In the genomic region with DNA sequence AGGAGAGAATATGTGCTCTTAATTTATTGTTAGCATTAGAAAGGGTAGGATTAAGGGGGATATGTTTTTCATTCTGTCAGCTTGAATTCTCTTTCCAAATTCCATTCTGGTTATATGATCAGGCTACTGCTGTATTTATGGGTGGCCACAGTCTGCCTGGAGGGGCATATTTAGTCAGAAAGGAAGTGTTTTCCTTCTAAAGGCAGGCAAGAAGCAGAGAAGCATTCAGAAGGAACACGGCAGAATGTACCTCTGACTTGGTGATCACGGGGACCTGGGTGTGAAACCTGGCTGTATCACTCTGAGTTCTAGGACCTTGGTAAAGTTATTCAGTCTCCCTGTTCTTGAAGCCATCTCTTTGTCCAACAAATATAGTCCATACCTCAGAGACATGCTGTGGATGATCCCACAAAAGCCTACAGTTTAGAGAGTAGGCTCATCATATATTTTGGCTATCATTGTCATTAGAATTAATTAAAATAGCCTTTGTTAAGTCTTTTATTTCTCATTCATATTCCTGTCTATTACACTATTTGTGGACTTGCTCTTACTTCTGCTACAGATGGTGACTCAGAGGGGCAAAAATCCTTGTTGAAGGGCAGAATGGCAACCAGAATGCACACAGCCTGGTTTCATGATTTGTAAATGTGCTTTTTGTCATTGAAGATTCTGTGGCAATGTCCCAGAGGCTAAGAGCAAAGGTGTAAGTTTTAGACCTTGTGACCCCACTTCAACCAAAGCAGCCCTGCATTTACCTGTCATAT, we compare ENCODE assay signal across 15 cellular contexts. TPM values are rescaled to one million over a fixed set of nuclear protein-coding genes. Genes with fewer than 3 reads are reported as not detected.
DNase-seq lines count a peak whose midpoint lies in the region; ATAC-seq and TF ChIP-seq lines count a peak whose summit lies in the region.
"Had no signal": no experiment of that assay in that cellular context is flagged by ENCODE, and none has a peak within 500 bp of the region (broad histone marks: within the 10 kb centered on the region; RNA-seq: fewer than 3 reads in every experiment).

No MANE protein-coding gene starts in this region.

- peak overlapping the region; percentile 92 for H3K4me2 ChIP-seq in osteoblast (ENCODE audit: insufficient read depth, low read length)

- no peaks in the 10 kb centered on the region for H3K4me1 Mint-ChIP-seq in activated CD4-positive, alpha-beta T cell treated with anti-CD3 and anti-CD28 coated beads, Interleukin-2, amount 10 ng/mL, durations not matched to agents 7 days and 5 days
- H3K4me1 Mint-ChIP-seq: activated T-helper 17 cell treated with anti-CD3 and anti-CD28 coated beads, Interleukin-2, amount 50 U/mL, for 72 hours had no signal

- H3K27ac ChIP-seq in AG04450 (ENCODE audit: low read depth, low read length) (no peak overlapping the region), osteoblast (ENCODE audit: low read depth, low read length) (peak overlapping the region; percentile 84), gastrocnemius medialis (no peak overlapping the region)
- H3K27ac ChIP-seq: brain microvascular endothelial cell had no signal

- peaks cover 4% of the 10 kb centered on the region for H4K20me1 ChIP-seq in osteoblast (ENCODE audit: insufficient read depth, low read length)

- peaks cover 64% of the 10 kb centered on the region for H3K27me3 Mint-ChIP-seq in activated CD4-positive, alpha-beta T cell treated with anti-CD3 and anti-CD28 coated beads, Interleukin-2, amount 10 ng/mL, durations not matched to agents 7 days and 5 days

- no peaks in the 10 kb centered on the region for H3K9me3 Mint-ChIP-seq in activated CD4-positive, alpha-beta T cell treated with anti-CD3 and anti-CD28 coated beads, Interleukin-2, amount 10 ng/mL, durations not matched to agents 7 days and 5 days
- H3K9me3 Mint-ChIP-seq: activated T-helper 17 cell treated with anti-CD3 and anti-CD28 coated beads, Interleukin-2, amount 50 U/mL, for 72 hours; memory B cell; T-helper 1 cell treated with Interleukin-12 subunit alpha and Interleukin-12 subunit beta and Interleukin-4 antibody, amounts not matched to agents 30 μg/mL and 1 μg/mL, for 36 hours had no signal

- DNase-seq in AG04450 (ENCODE audit: low read depth, low spot score), result no peak
- peak; percentile 51 for DNase-seq in NCI-H69 (lab: John Stamatoyannopoulos, UW)
- DNase-seq in dedifferentiated amniotic fluid mesenchymal stem cell (ENCODE audit: extremely low spot score), result peak; percentile 39
- DNase-seq in osteoblast (ENCODE audit: insufficient read length, low spot score, missing footprints), result no peak
- no peak for DNase-seq in activated CD4-positive, alpha-beta T cell treated with anti-CD3 and anti-CD28 coated beads, Interleukin-2, amount 10 ng/mL, durations not matched to agents 7 days and 5 days
- no peak for DNase-seq in gastrocnemius medialis
- no peak for DNase-seq in C1 segment of cervical spinal cord (lab: John Stamatoyannopoulos, UW)
- DNase-seq: activated CD4-positive, alpha-beta T cell treated with anti-CD3 and anti-CD28 coated beads for 48 hours; NCI-H2171 had no signal

- TF ChIP-seq POLR2A in gastrocnemius medialis (IDR thresholded peaks at IDR 0.05), result no peak

- H3K27me3 ChIP-seq in AG04450 (ENCODE audit: control insufficient read depth, insufficient read depth, low read length) (no peaks in the 10 kb centered on the region), osteoblast (ENCODE audit: insufficient read depth, low read length) (no peaks in the 10 kb centered on the region), gastrocnemius medialis (peaks cover 6 to 29% (median 10%) of the 10 kb centered on the region in 3 donors)
- H3K27me3 ChIP-seq: brain microvascular endothelial cell had no signal

- TF ChIP-seq CTCF in AG04450 (IDR thresholded peaks at IDR 0.05; ENCODE audit: low read depth, low read length) (no peak), osteoblast (IDR thresholded peaks at IDR 0.05; ENCODE audit: extremely low read depth, low read depth, low read length) (no peak), gastrocnemius medialis (IDR thresholded peaks at IDR 0.05 in 4 of 5, conservative IDR thresholded peaks at IDR 0.05 in 1 of 5) (no peak)

- H3K36me3 Mint-ChIP-seq in activated CD4-positive, alpha-beta T cell treated with anti-CD3 and anti-CD28 coated beads, Interleukin-2, amount 10 ng/mL, durations not matched to agents 7 days and 5 days (ENCODE audit: low read depth), result no peaks in the 10 kb centered on the region
- H3K36me3 Mint-ChIP-seq: memory B cell had no signal

- peaks cover 24% of the 10 kb centered on the region for H3K36me3 ChIP-seq in osteoblast (ENCODE audit: insufficient read depth, low read length)
- H3K36me3 ChIP-seq in gastrocnemius medialis, result no peaks in the 10 kb centered on the region
- H3K36me3 ChIP-seq: brain microvascular endothelial cell had no signal

- H3K4me3 ChIP-seq in AG04450 (ENCODE audit: low read depth, low read length), result peak overlapping the region; percentile 77
- H3K4me3 ChIP-seq in osteoblast (ENCODE audit: insufficient read depth, low read length), result peak overlapping the region; percentile 54
- no peak overlapping the region for H3K4me3 ChIP-seq in gastrocnemius medialis

- ATAC-seq in gastrocnemius medialis (no peak), HG03097 (IDR thresholded peaks at IDR 0.05; ENCODE audit: low FRiP score, unreplicated experiment) (no peak)
- ATAC-seq: activated T-helper 17 cell treated with anti-CD3 and anti-CD28 coated beads, Interleukin-2, amount 50 U/mL, for 72 hours had no signal

- H3K9me3 ChIP-seq in AG04450 (ENCODE audit: control insufficient read depth, insufficient read depth, low read length) (no peaks in the 10 kb centered on the region), osteoblast (ENCODE audit: low read depth, low read length) (no peaks in the 10 kb centered on the region), gastrocnemius medialis (no peaks in the 10 kb centered on the region)
- H3K9me3 ChIP-seq: tibial nerve had no signal

- POLR2A ChIA-PET in AG04450 (lab: Yijun Ruan, JAX), result interaction anchor here (1.0 to 1.7 kb wide), 2 partner anchors 18 to 252 kb away, joined by 3 to 4 read pairs; no protein-coding TSS in a partner anchor
- POLR2A ChIA-PET in activated CD4-positive, alpha-beta T cell treated with anti-CD3 and anti-CD28 coated beads, Interleukin-2, amount 10 ng/mL, durations not matched to agents 7 days and 5 days (lab: Charles Lee), result no interaction called here

- no peak overlapping the region for H3K4me3 Mint-ChIP-seq in activated CD4-positive, alpha-beta T cell treated with anti-CD3 and anti-CD28 coated beads, Interleukin-2, amount 10 ng/mL, durations not matched to agents 7 days and 5 days
- H3K4me3 Mint-ChIP-seq: activated T-helper 17 cell treated with anti-CD3 and anti-CD28 coated beads, Interleukin-2, amount 50 U/mL, for 72 hours; memory B cell; T-helper 1 cell treated with Interleukin-12 subunit alpha and Interleukin-12 subunit beta and Interleukin-4 antibody, amounts not matched to agents 30 μg/mL and 1 μg/mL, for 36 hours had no signal

- H3K4me1 ChIP-seq in osteoblast (ENCODE audit: insufficient read depth, low read length) (peaks cover 53% of the 10 kb centered on the region), gastrocnemius medialis (peaks cover 4 to 13% of the 10 kb centered on the region in 2 donors)

- CTCF ChIA-PET in AG04450 (lab: Charles Lee), result no interaction called here
- CTCF ChIA-PET in activated CD4-positive, alpha-beta T cell treated with anti-CD3 and anti-CD28 coated beads, Interleukin-2, amount 10 ng/mL, durations not matched to agents 7 days and 5 days (lab: Charles Lee), result interaction anchor here (0.9 to 1.1 kb wide), 2 partner anchors 13 to 17 kb away, joined by 3 to 4 read pairs; no protein-coding TSS in a partner anchor

- in situ Hi-C loops in gastrocnemius medialis (cut with MboI; ENCODE audit: low sequenced_read_pairs in 4 of 4), result no loop called here

- no peak overlapping the region for H2AFZ ChIP-seq in osteoblast (ENCODE audit: low read length)

- intact Hi-C loops in gastrocnemius medialis (cut with DNase I; ENCODE audit: low total_unique reads), result no loop called here

- no peak overlapping the region for H3K27ac Mint-ChIP-seq in activated CD4-positive, alpha-beta T cell treated with anti-CD3 and anti-CD28 coated beads, Interleukin-2, amount 10 ng/mL, durations not matched to agents 7 days and 5 days
- H3K27ac Mint-ChIP-seq: activated T-helper 17 cell treated with anti-CD3 and anti-CD28 coated beads, Interleukin-2, amount 50 U/mL, for 72 hours; memory B cell; T-helper 1 cell treated with Interleukin-12 subunit alpha and Interleukin-12 subunit beta and Interleukin-4 antibody, amounts not matched to agents 30 μg/mL and 1 μg/mL, for 36 hours had no signal

- H3K79me2 ChIP-seq in osteoblast (ENCODE audit: insufficient read depth, low read length), result peaks cover 48% of the 10 kb centered on the region

RNA-seq across cellular contexts. Expression of a gene that starts 2.7 kb away (rescaled TPM):
- polyA plus RNA-seq in AG04450 (2011; rRNA removed), result 265 and 319 TPM in 2 replicates
- polyA minus RNA-seq in AG04450 (2011; rRNA and poly(A)+ RNA removed), result 341 and 440 TPM in 2 replicates
- total RNA-seq in osteoblast (611 and 664 TPM in 2 replicates), gastrocnemius medialis (10 to 100 TPM in 2 of 4 donors, 1 to 10 TPM in 1, not detected in 1; 4.3 to 17.6 (median 10.7) TPM)
- total RNA-seq in activated CD4-positive, alpha-beta T cell treated with anti-CD3 and anti-CD28 coated beads, Interleukin-2, amount 10 ng/mL, durations not matched to agents 7 days and 5 days, result under 1 TPM in 1 of 2 experiments, not detected in 1; 0.12 TPM
- total RNA-seq: activated T-helper 17 cell treated with anti-CD3 and anti-CD28 coated beads, Interleukin-2, amount 50 U/mL, for 72 hours had no signal

Comparison
In these comparisons a context has a peak if more than half of its experiments do, and no peak if none do; other contexts are left out.
1. DNase-seq: peak in NCI-H69 (single experiment) and dedifferentiated amniotic fluid mesenchymal stem cell (single experiment); none in AG04450 (single experiment), osteoblast (single experiment), activated CD4-positive, alpha-beta T cell treated with anti-CD3 and anti-CD28 coated beads, Interleukin-2, amount 10 ng/mL, durations not matched to agents 7 days and 5 days (single experiment), gastrocnemius medialis (0 of 2) and C1 segment of cervical spinal cord (0 of 14).
2. H3K4me3 ChIP-seq: peak in AG04450 (single experiment) and osteoblast (single experiment); none in gastrocnemius medialis (0 of 4).
3. RNA of a gene that starts 2.7 kb away (total RNA-seq): 611 to 664 TPM in osteoblast; 4.3 to 17.6 TPM in gastrocnemius medialis and 0.12 TPM in activated CD4-positive, alpha-beta T cell treated with anti-CD3 and anti-CD28 coated beads, Interleukin-2, amount 10 ng/mL, durations not matched to agents 7 days and 5 days; every median in the first group is over 10 times any median in the second.